ENCODE assay signal across 1 cellular context in the genomic region with DNA sequence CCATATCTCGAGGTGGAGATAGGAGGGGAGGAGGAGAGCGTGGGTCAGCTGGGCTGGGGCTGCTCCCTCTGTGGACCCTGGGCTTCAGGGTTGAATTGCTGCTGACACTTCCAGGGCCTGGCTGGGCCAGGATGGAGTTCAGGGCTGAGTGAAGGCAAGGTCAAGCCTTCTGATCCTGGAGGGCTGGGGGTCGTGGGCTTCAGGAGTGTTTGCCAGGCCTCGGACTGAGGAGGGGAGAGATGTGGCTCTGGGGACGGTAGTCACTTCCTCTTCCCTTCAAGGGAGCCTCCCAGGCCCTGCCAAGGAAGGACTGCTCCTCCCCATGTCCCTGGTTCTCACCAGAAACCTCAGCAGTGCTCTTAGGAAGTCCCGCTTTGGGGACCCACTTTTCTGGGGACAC.
TF ChIP-seq lines count a peak whose summit lies in the region.

No MANE protein-coding gene starts in this region.

TF ChIP-seq in WTC11, 78 proteins besides CTCF, POLR2A, EP300 and RAD21 (continued from another document):
- TF ChIP-seq JUN (CRISPR knock-in tag; IDR thresholded peaks at IDR 0.05) (no peak), RELA (CRISPR knock-in tag; IDR thresholded peaks at IDR 0.05; ENCODE audit: borderline replicate concordance) (no peak), NR1H2 (CRISPR knock-in tag; IDR thresholded peaks at IDR 0.05) (no peak), HMGA2 (CRISPR knock-in tag; IDR thresholded peaks at IDR 0.05) (no peak), ZNF671 (CRISPR knock-in tag; IDR thresholded peaks at IDR 0.05) (no peak), GTF2I (CRISPR knock-in tag; conservative IDR thresholded peaks at IDR 0.05) (no peak), TP53 (CRISPR knock-in tag; IDR thresholded peaks at IDR 0.05) (no peak)
- TF ChIP-seq, protein P1, sequence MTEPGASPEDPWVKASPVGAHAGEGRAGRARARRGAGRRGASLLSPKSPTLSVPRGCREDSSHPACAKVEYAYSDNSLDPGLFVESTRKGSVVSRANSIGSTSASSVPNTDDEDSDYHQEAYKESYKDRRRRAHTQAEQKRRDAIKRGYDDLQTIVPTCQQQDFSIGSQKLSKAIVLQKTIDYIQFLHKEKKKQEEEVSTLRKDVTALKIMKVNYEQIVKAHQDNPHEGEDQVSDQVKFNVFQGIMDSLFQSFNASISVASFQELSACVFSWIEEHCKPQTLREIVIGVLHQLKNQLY (CRISPR knock-in tag; IDR thresholded peaks at IDR 0.05), result no peak
- TF ChIP-seq, protein P2, sequence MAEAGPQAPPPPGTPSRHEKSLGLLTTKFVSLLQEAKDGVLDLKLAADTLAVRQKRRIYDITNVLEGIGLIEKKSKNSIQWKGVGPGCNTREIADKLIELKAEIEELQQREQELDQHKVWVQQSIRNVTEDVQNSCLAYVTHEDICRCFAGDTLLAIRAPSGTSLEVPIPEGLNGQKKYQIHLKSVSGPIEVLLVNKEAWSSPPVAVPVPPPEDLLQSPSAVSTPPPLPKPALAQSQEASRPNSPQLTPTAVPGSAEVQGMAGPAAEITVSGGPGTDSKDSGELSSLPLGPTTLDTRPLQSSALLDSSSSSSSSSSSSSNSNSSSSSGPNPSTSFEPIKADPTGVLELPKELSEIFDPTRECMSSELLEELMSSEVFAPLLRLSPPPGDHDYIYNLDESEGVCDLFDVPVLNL (CRISPR knock-in tag; IDR thresholded peaks at IDR 0.05; ENCODE audit: borderline replicate concordance, low read depth), result no peak
- TF ChIP-seq, protein P3, sequence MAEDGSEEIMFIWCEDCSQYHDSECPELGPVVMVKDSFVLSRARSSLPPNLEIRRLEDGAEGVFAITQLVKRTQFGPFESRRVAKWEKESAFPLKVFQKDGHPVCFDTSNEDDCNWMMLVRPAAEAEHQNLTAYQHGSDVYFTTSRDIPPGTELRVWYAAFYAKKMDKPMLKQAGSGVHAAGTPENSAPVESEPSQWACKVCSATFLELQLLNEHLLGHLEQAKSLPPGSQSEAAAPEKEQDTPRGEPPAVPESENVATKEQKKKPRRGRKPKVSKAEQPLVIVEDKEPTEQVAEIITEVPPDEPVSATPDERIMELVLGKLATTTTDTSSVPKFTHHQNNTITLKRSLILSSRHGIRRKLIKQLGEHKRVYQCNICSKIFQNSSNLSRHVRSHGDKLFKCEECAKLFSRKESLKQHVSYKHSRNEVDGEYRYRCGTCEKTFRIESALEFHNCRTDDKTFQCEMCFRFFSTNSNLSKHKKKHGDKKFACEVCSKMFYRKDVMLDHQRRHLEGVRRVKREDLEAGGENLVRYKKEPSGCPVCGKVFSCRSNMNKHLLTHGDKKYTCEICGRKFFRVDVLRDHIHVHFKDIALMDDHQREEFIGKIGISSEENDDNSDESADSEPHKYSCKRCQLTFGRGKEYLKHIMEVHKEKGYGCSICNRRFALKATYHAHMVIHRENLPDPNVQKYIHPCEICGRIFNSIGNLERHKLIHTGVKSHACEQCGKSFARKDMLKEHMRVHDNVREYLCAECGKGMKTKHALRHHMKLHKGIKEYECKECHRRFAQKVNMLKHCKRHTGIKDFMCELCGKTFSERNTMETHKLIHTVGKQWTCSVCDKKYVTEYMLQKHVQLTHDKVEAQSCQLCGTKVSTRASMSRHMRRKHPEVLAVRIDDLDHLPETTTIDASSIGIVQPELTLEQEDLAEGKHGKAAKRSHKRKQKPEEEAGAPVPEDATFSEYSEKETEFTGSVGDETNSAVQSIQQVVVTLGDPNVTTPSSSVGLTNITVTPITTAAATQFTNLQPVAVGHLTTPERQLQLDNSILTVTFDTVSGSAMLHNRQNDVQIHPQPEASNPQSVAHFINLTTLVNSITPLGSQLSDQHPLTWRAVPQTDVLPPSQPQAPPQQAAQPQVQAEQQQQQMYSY (CRISPR knock-in tag; IDR thresholded peaks at IDR 0.05), result no peak
